Comparison of ENCODE assay signal across 28 cellular contexts in genomic region chr15:45812200-45812599, GRCh38.
"Had no signal": no experiment of that assay in that cellular context is flagged by ENCODE, and none has a peak within 500 bp of the region (broad histone marks: within the 10 kb centered on the region; RNA-seq: fewer than 3 reads in every experiment).

No MANE protein-coding gene starts in this region.

- H3K4me3 ChIP-seq: K562, PC-9, SJCRH30, SK-N-MC had no signal

- H3K4me3 Mint-ChIP-seq: activated CD4-positive, alpha-beta T cell treated with anti-CD3 and anti-CD28 coated beads, Interleukin-2, amount 10 ng/mL, durations not matched to agents 24 days and 14 days; activated CD8-positive, alpha-beta T cell treated with anti-CD3 and anti-CD28 coated beads for 36 hours; activated naive CD8-positive, alpha-beta T cell treated with anti-CD3 and anti-CD28 coated beads for 36 hours; activated T-cell treated with anti-CD3 and anti-CD28 coated beads, Interleukin-2, amount 50 U/mL, for 72 hours; activated T-helper 17 cell treated with anti-CD3 and anti-CD28 coated beads, Interleukin-2, amount 50 U/mL, for 72 hours had no signal

- H3K4me2 ChIP-seq: PC-9 had no signal

- H3K36me3 Mint-ChIP-seq: activated naive CD8-positive, alpha-beta T cell treated with anti-CD3 and anti-CD28 coated beads for 36 hours had no signal

- DNase-seq: activated CD4-positive, alpha-beta T cell treated with anti-CD3 and anti-CD28 coated beads, Interleukin-2, amount 10 ng/mL, durations not matched to agents 24 days and 14 days; activated CD4-positive, alpha-beta T cell treated with anti-CD3 and anti-CD28 coated beads, Interleukin-2, amount 50 U/mL, for 4 hours; activated CD8-positive, alpha-beta T cell treated with anti-CD3 and anti-CD28 coated beads for 36 hours; activated effector memory CD4-positive, alpha-beta T cell treated with anti-CD3 and anti-CD28 coated beads, Interleukin-2, amount 50 U/mL, for 16 hours; activated naive CD4-positive, alpha-beta T cell; activated naive CD4-positive, alpha-beta T cell treated with anti-CD3 and anti-CD28 coated beads, Interleukin-2, amount 50 U/mL, for 16 hours; activated naive CD8-positive, alpha-beta T cell treated with anti-CD3 and anti-CD28 coated beads for 36 hours; activated T-cell treated with anti-CD3 and anti-CD28 coated beads, Interleukin-2, amount 50 U/mL, for 1 hour; activated T-cell treated with anti-CD3 and anti-CD28 coated beads, Interleukin-2, amount 50 U/mL, for 72 hours; amniotic stem cell; aorta; brain microvascular endothelial cell; central memory CD4-positive, alpha-beta T cell; NCI-H1105; NCI-H1417 treated with DMSO at 0.1 percent for 48 hours; NCI-H187 treated with DMSO at 0.1 percent for 48 hours; NCI-H2081; NCI-H345; NCI-H524 treated with DMSO at 0.1 percent for 48 hours; NK-92 treated with Interleukin-12 subunit alpha and Interleukin-12 subunit beta, amount 100 ng/mL, for 24 hours; PC-9; Right ventricle myocardium superior; SJCRH30; T1000 had no signal

- H3K9me3 ChIP-seq: SJCRH30 had no signal

- H3K27ac Mint-ChIP-seq: activated CD4-positive, alpha-beta T cell treated with anti-CD3 and anti-CD28 coated beads, Interleukin-2, amount 10 ng/mL, durations not matched to agents 24 days and 14 days; activated CD8-positive, alpha-beta T cell treated with anti-CD3 and anti-CD28 coated beads for 36 hours; activated naive CD8-positive, alpha-beta T cell treated with anti-CD3 and anti-CD28 coated beads for 36 hours; activated T-cell treated with anti-CD3 and anti-CD28 coated beads, Interleukin-2, amount 50 U/mL, for 72 hours; activated T-helper 17 cell treated with anti-CD3 and anti-CD28 coated beads, Interleukin-2, amount 50 U/mL, for 72 hours had no signal

- H3K9me3 Mint-ChIP-seq: activated CD4-positive, alpha-beta T cell treated with anti-CD3 and anti-CD28 coated beads, Interleukin-2, amount 10 ng/mL, durations not matched to agents 24 days and 14 days had no signal

- H3K27ac ChIP-seq: brain microvascular endothelial cell, PC-9, RWPE1, SJCRH30, SK-N-MC had no signal

- H3K4me1 Mint-ChIP-seq: activated CD4-positive, alpha-beta T cell treated with anti-CD3 and anti-CD28 coated beads, Interleukin-2, amount 10 ng/mL, durations not matched to agents 24 days and 14 days; activated naive CD8-positive, alpha-beta T cell treated with anti-CD3 and anti-CD28 coated beads for 36 hours; activated T-helper 17 cell treated with anti-CD3 and anti-CD28 coated beads, Interleukin-2, amount 50 U/mL, for 72 hours had no signal

- H3K4me1 ChIP-seq: SJCRH30 had no signal

- H3K27me3 Mint-ChIP-seq: activated CD4-positive, alpha-beta T cell treated with anti-CD3 and anti-CD28 coated beads, Interleukin-2, amount 10 ng/mL, durations not matched to agents 24 days and 14 days had no signal

- H3K36me3 ChIP-seq: brain microvascular endothelial cell, SJCRH30 had no signal

- ATAC-seq: activated CD8-positive, alpha-beta T cell treated with anti-CD3 and anti-CD28 coated beads for 36 hours; activated T-cell treated with anti-CD3 and anti-CD28 coated beads, Interleukin-2, amount 50 U/mL, for 72 hours; activated T-helper 17 cell treated with anti-CD3 and anti-CD28 coated beads, Interleukin-2, amount 50 U/mL, for 72 hours; K562 had no signal

- H3K27me3 ChIP-seq: brain microvascular endothelial cell had no signal
